Comparison of ENCODE assay signal across 8 cellular contexts in the genomic region with DNA sequence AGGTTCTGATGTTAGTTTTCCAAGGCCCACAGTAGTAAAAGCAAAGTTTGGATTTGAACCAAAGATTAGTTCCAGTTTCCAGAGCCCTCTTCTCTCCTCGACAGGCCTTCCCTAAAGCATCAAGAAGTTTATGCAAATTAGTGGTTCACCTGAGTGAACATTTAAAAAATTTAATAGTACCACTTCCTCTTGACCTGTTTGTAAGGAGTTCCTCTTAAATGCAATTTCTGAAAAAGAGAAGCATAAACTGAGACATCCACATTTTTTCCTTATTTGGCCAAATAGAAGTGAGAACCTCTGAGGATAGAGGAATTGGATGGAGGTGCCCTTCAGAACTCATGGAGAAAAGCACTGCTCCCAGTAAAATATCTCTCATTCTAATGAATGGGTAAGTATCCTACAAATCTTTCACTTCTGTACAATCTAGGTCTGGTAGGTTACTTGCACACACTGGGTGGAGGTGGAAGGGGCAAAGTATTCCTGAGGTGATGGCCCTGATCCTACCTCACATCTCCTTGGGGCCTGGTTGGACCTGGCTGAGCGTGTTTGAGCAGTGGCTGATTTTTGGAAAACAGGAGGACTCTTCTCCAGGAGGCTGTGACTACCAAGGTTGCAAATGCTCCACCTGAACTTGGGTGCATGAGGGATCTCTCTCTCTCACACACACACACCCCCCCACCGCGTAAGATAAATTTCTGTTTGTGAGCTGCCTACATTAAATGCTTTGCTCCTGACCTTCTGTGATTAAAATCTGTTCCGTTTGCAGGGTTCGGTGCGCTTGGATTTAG. TPM values are rescaled to one million over a fixed set of nuclear protein-coding genes. Genes with fewer than 3 reads are reported as not detected.
DNase-seq lines count a peak whose midpoint lies in the region; ATAC-seq and TF ChIP-seq lines count a peak whose summit lies in the region.

No MANE protein-coding gene starts in this region.

- H3K27ac ChIP-seq in neural progenitor cell, result no peak overlapping the region

- H4K20me1 ChIP-seq in neural progenitor cell (ENCODE audit: low read depth), result no peaks in the 10 kb centered on the region

- H3K27ac Mint-ChIP-seq in dendritic cell treated with granulocyte-macrophage colony-stimulating factor and Interleukin-4, amounts not matched to agents 40 ng/mL and 50 ng/mL, for 4 days, result peak overlapping the region; percentile 94
- no peak overlapping the region for H3K27ac Mint-ChIP-seq in neural progenitor cell

- peak overlapping the region; percentile 93 for H2AFZ ChIP-seq in neural progenitor cell (replicated peaks)

- intact Hi-C loops in dendritic cell treated with granulocyte-macrophage colony-stimulating factor and Interleukin-4, amounts not matched to agents 40 ng/mL and 50 ng/mL, for 4 days (cut with micrococcal nuclease), result loop anchor here (5.0 kb wide), 1 partner anchor 82 kb away; no protein-coding TSS in a partner anchor

- H3K4me3 Mint-ChIP-seq in dendritic cell treated with granulocyte-macrophage colony-stimulating factor and Interleukin-4, amounts not matched to agents 40 ng/mL and 50 ng/mL, for 4 days, result peak overlapping the region; percentile 87
- peak overlapping the region; percentile 94 for H3K4me3 Mint-ChIP-seq in neural progenitor cell

- ATAC-seq in HG03571 (IDR thresholded peaks at IDR 0.05; ENCODE audit: unreplicated experiment), result peak; percentile 48

- TF ChIP-seq CTCF in GM20000 (IDR thresholded peaks at IDR 0.05; ENCODE audit: extremely low read depth, missing control alignments) (no peak), neural progenitor cell (IDR thresholded peaks at IDR 0.05) (no peak)

- DNase-seq in GM20000 (ENCODE audit: low spot score), result peak; percentile 37
- DNase-seq in neural progenitor cell (ENCODE audit: low spot score), result no peak
- DNase-seq in NCI-H1694 treated with DMSO at 0.1 percent for 48 hours (lab: John Stamatoyannopoulos, UW), result no peak
- no peak for DNase-seq in glomerular visceral epithelial cell (ENCODE audit: extremely low spot score)
- DNase-seq in COLO829 (ENCODE audit: low spot score), result no peak

- no peaks in the 10 kb centered on the region for H3K36me3 ChIP-seq in ES-I3 (ENCODE audit: insufficient read depth, low read length)
- no peaks in the 10 kb centered on the region for H3K36me3 ChIP-seq in neural progenitor cell

- no peaks in the 10 kb centered on the region; the same call in 1 of the 2 replicates for H3K4me1 ChIP-seq in ES-I3 (ENCODE audit: insufficient read depth, low read length)
- no peaks in the 10 kb centered on the region for H3K4me1 ChIP-seq in neural progenitor cell

- peaks cover 59% of the 10 kb centered on the region for H3K4me1 Mint-ChIP-seq in dendritic cell treated with granulocyte-macrophage colony-stimulating factor and Interleukin-4, amounts not matched to agents 40 ng/mL and 50 ng/mL, for 4 days (ENCODE audit: low read depth)
- peaks cover 8% of the 10 kb centered on the region for H3K4me1 Mint-ChIP-seq in neural progenitor cell

- peaks cover 20% of the 10 kb centered on the region for H3F3A ChIP-seq in neural progenitor cell (ENCODE audit: low read depth)

- peaks cover 14% of the 10 kb centered on the region for H3K79me2 ChIP-seq in neural progenitor cell (ENCODE audit: low read depth)

- H3K4me2 ChIP-seq in neural progenitor cell, result peak overlapping the region; percentile 79

- H3K4me3 ChIP-seq in neural progenitor cell, result peak overlapping the region; percentile 63

- H3K9me3 Mint-ChIP-seq in dendritic cell treated with granulocyte-macrophage colony-stimulating factor and Interleukin-4, amounts not matched to agents 40 ng/mL and 50 ng/mL, for 4 days, result no peaks in the 10 kb centered on the region
- no peaks in the 10 kb centered on the region for H3K9me3 Mint-ChIP-seq in neural progenitor cell

- peak overlapping the region; percentile 83 for H3K9ac ChIP-seq in ES-I3 (ENCODE audit: low read depth, low read length)
- no peak overlapping the region for H3K9ac ChIP-seq in neural progenitor cell

- no peaks in the 10 kb centered on the region for H3K9me3 ChIP-seq in ES-I3 (ENCODE audit: control insufficient read depth, insufficient read depth, low read length)
- no peaks in the 10 kb centered on the region for H3K9me3 ChIP-seq in neural progenitor cell (ENCODE audit: low read depth)

- no peaks in the 10 kb centered on the region for H3K27me3 Mint-ChIP-seq in dendritic cell treated with granulocyte-macrophage colony-stimulating factor and Interleukin-4, amounts not matched to agents 40 ng/mL and 50 ng/mL, for 4 days
- peaks cover 12% of the 10 kb centered on the region for H3K27me3 Mint-ChIP-seq in neural progenitor cell (ENCODE audit: insufficient read depth, low read depth)

- H3K27me3 ChIP-seq in neural progenitor cell, result peaks cover 7% of the 10 kb centered on the region

- H3K36me3 Mint-ChIP-seq in dendritic cell treated with granulocyte-macrophage colony-stimulating factor and Interleukin-4, amounts not matched to agents 40 ng/mL and 50 ng/mL, for 4 days (ENCODE audit: low read depth), result peaks cover 38% of the 10 kb centered on the region
- H3K36me3 Mint-ChIP-seq in neural progenitor cell, result peaks cover 8% of the 10 kb centered on the region

RNA-seq across cellular contexts. Expression of a gene that starts 1.0 kb away (rescaled TPM):
- 30.0 and 43.7 TPM in 2 replicates for total RNA-seq in neural progenitor cell (ENCODE audit: low replicate concordance)
